ENCODE assay signal across 14 cellular contexts in the genomic region with DNA sequence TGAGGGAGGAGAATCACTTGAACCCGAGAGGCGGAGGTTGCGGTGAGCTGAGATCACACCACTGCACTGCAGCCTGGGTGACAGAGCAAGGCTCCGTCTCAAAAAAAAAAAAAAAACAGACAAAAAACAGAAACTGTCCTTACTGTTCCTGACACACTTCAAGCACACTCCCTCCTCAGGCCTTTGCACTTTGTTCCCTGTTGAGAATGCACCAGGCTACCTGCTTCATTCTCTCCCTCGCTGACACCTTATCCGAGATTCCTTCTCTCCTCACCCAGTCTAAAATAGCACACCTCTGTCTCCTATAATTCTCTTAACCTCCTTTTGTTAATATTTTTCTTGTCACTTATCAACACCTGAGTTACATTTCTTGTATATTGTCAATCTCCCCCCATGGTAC. TPM values are rescaled to one million over a fixed set of nuclear protein-coding genes. Genes with fewer than 3 reads are reported as not detected.
DNase-seq lines count a peak whose midpoint lies in the region; ATAC-seq, FAIRE-seq and TF ChIP-seq lines count a peak whose summit lies in the region.
"Had no signal": no experiment of that assay in that cellular context is flagged by ENCODE, and none has a peak within 500 bp of the region (broad histone marks: within the 10 kb centered on the region; RNA-seq: fewer than 3 reads in every experiment).

No MANE protein-coding gene starts in this region.

- no peaks in the 10 kb centered on the region for H3K9me3 ChIP-seq in Caco-2
- H3K9me3 ChIP-seq in GM12878 (replicated peaks; ENCODE audit: control insufficient read depth, insufficient read depth, low read length) = no peaks in the 10 kb centered on the region; the same call in 2 of the 3 replicates
- no peaks in the 10 kb centered on the region for H3K9me3 ChIP-seq in HepG2 (ENCODE audit: low read length)
- H3K9me3 ChIP-seq in T-helper 17 cell (ENCODE audit: control insufficient read depth, low read length, poor library complexity, severe bottlenecking) = no peaks in the 10 kb centered on the region
- H3K9me3 ChIP-seq in neuronal stem cell (replicated peaks in 1 of 2; ENCODE audit: control insufficient read depth in 2 of 2, insufficient read depth in 1 of 2, low read depth in 1 of 2, low read length in 2 of 2) = peaks cover 0 to 2% of the 10 kb centered on the region in 2 donors
- H3K9me3 ChIP-seq: HAP-1 had no signal

- H4K20me1 ChIP-seq in GM12878 (ENCODE audit: control insufficient read depth, insufficient read depth) = no peaks in the 10 kb centered on the region
- no peaks in the 10 kb centered on the region for H4K20me1 ChIP-seq in HepG2 (ENCODE audit: insufficient read depth, low read length)

- H4K8ac ChIP-seq in neuronal stem cell (ENCODE audit: low read depth, low read length) = no peak overlapping the region

- no peak overlapping the region for H3K4ac ChIP-seq in neuronal stem cell (ENCODE audit: low read length)

- peak overlapping the region; percentile 49 for H3K27ac Mint-ChIP-seq in Caco-2 (ENCODE audit: unreplicated experiment)
- H3K27ac Mint-ChIP-seq in nephron progenitor cell = peak overlapping the region; percentile 12
- H3K27ac Mint-ChIP-seq in T-helper 17 cell = no peak overlapping the region
- H3K27ac Mint-ChIP-seq: B cell had no signal

- H2BK5ac ChIP-seq in neuronal stem cell (ENCODE audit: low read length) = no peak overlapping the region

- H2BK15ac ChIP-seq in neuronal stem cell (ENCODE audit: low read length) = no peak overlapping the region

- CTCF ChIA-PET in Caco-2 (lab: Charles Lee) (interaction anchor here (2.0 kb wide), 1 partner anchor 126 kb away, joined by 10 read pairs; no protein-coding TSS in a partner anchor), GM12878 (lab: Yijun Ruan, JAX) (no interaction called here), HepG2 (lab: Yijun Ruan, JAX; ENCODE audit: low intra/inter-chr PET ratio, low total read pairs) (no interaction called here)

- peak overlapping the region; percentile 7 for H3K4me3 Mint-ChIP-seq in Caco-2 (ENCODE audit: unreplicated experiment)
- H3K4me3 Mint-ChIP-seq in nephron progenitor cell = no peak overlapping the region
- no peak overlapping the region for H3K4me3 Mint-ChIP-seq in T-helper 17 cell
- H3K4me3 Mint-ChIP-seq: B cell; CD4-positive, alpha-beta memory T cell had no signal

- no peak overlapping the region for H3K14ac ChIP-seq in neuronal stem cell (ENCODE audit: low read length)

- POLR2A ChIA-PET in Caco-2 (lab: Charles Lee) = no interaction called here
- POLR2A ChIA-PET in GM12878 (lab: Charles Lee) = interaction anchor here (1.6 kb wide), 1 partner anchor 44 kb away, joined by 4 read pairs; no protein-coding TSS in a partner anchor
- POLR2A ChIA-PET in HepG2 (lab: Yijun Ruan, JAX) = no interaction called here

- H3K27ac ChIP-seq in GM12878 (ENCODE audit: control insufficient read depth, insufficient read depth) (no peak overlapping the region), HepG2 (ENCODE audit: extremely low read length, insufficient read depth, low read length) (peak overlapping the region; percentile 98), neuronal stem cell (replicated peaks; ENCODE audit: low read length) (no peak overlapping the region)

- H3K9me3 Mint-ChIP-seq in Caco-2 (ENCODE audit: unreplicated experiment) (peaks cover 8% of the 10 kb centered on the region), nephron progenitor cell (peaks cover 9% of the 10 kb centered on the region)

- H3K36me3 Mint-ChIP-seq in Caco-2 (ENCODE audit: insufficient read depth, unreplicated experiment) (peaks cover 12% of the 10 kb centered on the region), nephron progenitor cell (ENCODE audit: low read depth) (peaks cover 50% of the 10 kb centered on the region), T-helper 17 cell (ENCODE audit: low read depth) (peaks cover 12% of the 10 kb centered on the region)

- no peaks in the 10 kb centered on the region for H3K79me2 ChIP-seq in GM12878 (ENCODE audit: control insufficient read depth, insufficient read depth, low read length)
- no peaks in the 10 kb centered on the region for H3K79me2 ChIP-seq in HepG2 (ENCODE audit: insufficient read depth, low read length)

- H3K4me3 ChIP-seq in Caco-2 (ENCODE audit: low read depth, low read length) (no peak overlapping the region), GM12878 (no peak overlapping the region), HepG2 (replicated peaks in 1 of 3; ENCODE audit: insufficient read depth in 1 of 3, low read depth in 2 of 3, low read length in 3 of 3) (no peak overlapping the region), neuronal stem cell (ENCODE audit: low read length in 2 of 2) (no peak overlapping the region)
- H3K4me3 ChIP-seq: HAP-1 had no signal

- intact Hi-C loops in Caco-2 (cut with micrococcal nuclease; ENCODE audit: unreplicated experiment) (no loop called here), GM12878 (cut with micrococcal nuclease; ENCODE audit: unreplicated experiment) (no loop called here), HepG2 (cut with micrococcal nuclease; ENCODE audit: unreplicated experiment) (no loop called here)

- no peak overlapping the region for H4K91ac ChIP-seq in neuronal stem cell (ENCODE audit: low read depth, low read length, poor library complexity)

- H2BK120ac ChIP-seq in neuronal stem cell (ENCODE audit: low read depth, low read length) = no peak overlapping the region

- SMC1A ChIA-PET in GM12878 (lab: Charles Lee; ENCODE audit: uncharacterized antibody, unreplicated experiment) = interaction anchor here (1.5 kb wide), 1 partner anchor 15 kb away, joined by 5 read pairs; no protein-coding TSS in a partner anchor

- no TSS peak for BruUV-seq in Caco-2 (replicated peaks; lab: Mats Ljungman, UMichigan)
- no TSS peak for BruUV-seq in GM12878 (replicated peaks; lab: Mats Ljungman, UMichigan)
- no TSS peak for BruUV-seq in HepG2 (replicated peaks; lab: Mats Ljungman, UMichigan)

- H3K4me2 ChIP-seq in GM12878 (ENCODE audit: control insufficient read depth, insufficient read depth) = peak overlapping the region; percentile 72; the same call in 1 of the 2 replicates
- H3K4me2 ChIP-seq in HepG2 (ENCODE audit: low read depth, low read length) = no peak overlapping the region
- H3K4me2 ChIP-seq in neuronal stem cell (ENCODE audit: insufficient read depth, low read length, poor library complexity, severe bottlenecking) = no peak overlapping the region

- H3K27me3 Mint-ChIP-seq in Caco-2 (ENCODE audit: insufficient read depth, unreplicated experiment) (no peaks in the 10 kb centered on the region), nephron progenitor cell (ENCODE audit: low read depth, poor library complexity) (no peaks in the 10 kb centered on the region), T-helper 17 cell (no peaks in the 10 kb centered on the region)
- H3K27me3 Mint-ChIP-seq: B cell; CD4-positive, alpha-beta memory T cell had no signal

- H2BK12ac ChIP-seq in neuronal stem cell (ENCODE audit: low read length) = no peak overlapping the region

- TF ChIP-seq POLR2A in GM12878 (IDR thresholded peaks at IDR 0.05; ENCODE audit: low read depth, low read length) (no peak), HepG2 (IDR thresholded peaks at IDR 0.05; ENCODE audit: insufficient read depth in 1 of 2, low read depth in 2 of 2, low read length in 2 of 2) (no peak)

- H2AK5ac ChIP-seq in neuronal stem cell (ENCODE audit: low read depth, low read length) = no peak overlapping the region

- DNase-seq in Caco-2 (peak; percentile 15 to 48), GM12878 (ENCODE audit: low read depth, low spot score) (no peak), HepG2 (ENCODE audit: low spot score) (no peak), nephron progenitor cell (no peak), T-helper 17 cell (no peak), neuronal stem cell (ENCODE audit: low spot score) (no peak)
- DNase-seq in activated effector memory CD4-positive, alpha-beta T cell treated with Interleukin-2 at 50 U/mL for 16 hours = no peak
- DNase-seq: C1 segment of cervical spinal cord; CD4-positive, alpha-beta memory T cell had no signal

- H3K36me3 ChIP-seq in Caco-2 (ENCODE audit: control insufficient read depth, insufficient read depth, low read length) (no peaks in the 10 kb centered on the region), GM12878 (ENCODE audit: control insufficient read depth in 2 of 2, insufficient read depth in 2 of 2, low read length in 1 of 2) (peaks cover 0 to 2% of the 10 kb centered on the region in 2 experiments; a peak in 1 of 4 replicates), HepG2 (replicated peaks in 1 of 2; ENCODE audit: control insufficient read depth in 1 of 2, insufficient read depth in 2 of 2, low read length in 2 of 2) (no peaks in the 10 kb centered on the region), neuronal stem cell (replicated peaks in 1 of 2; ENCODE audit: control insufficient read depth in 2 of 2, insufficient read depth in 2 of 2, low read length in 2 of 2) (peaks cover 0 to 64% of the 10 kb centered on the region in 2 donors)

- FAIRE-seq in GM12878 (lab: Jason Lieb, UNC) (no peak), HepG2 (lab: Jason Lieb, UNC) (no peak)
- FAIRE-seq: H1, HTR-8/SVneo had no signal

- no peak overlapping the region for H3K18ac ChIP-seq in neuronal stem cell (ENCODE audit: low read length)

- no peak for TF ChIP-seq CTCF in Caco-2 (IDR thresholded peaks at IDR 0.05; ENCODE audit: insufficient read depth in 1 of 2, low read depth in 1 of 2, low read length in 1 of 2, severe bottlenecking in 1 of 2, unreplicated experiment in 1 of 2)
- no peak for TF ChIP-seq CTCF in GM12878 (IDR thresholded peaks at IDR 0.05 in 2 of 3, conservative IDR thresholded peaks at IDR 0.05 in 1 of 3; ENCODE audit: control insufficient read depth in 2 of 3, extremely low read depth in 1 of 3, insufficient read depth in 1 of 3, low read depth in 3 of 3, low read length in 3 of 3)
- TF ChIP-seq CTCF in HepG2 (CRISPR knock-in tag; IDR thresholded peaks at IDR 0.05) = no peak
- TF ChIP-seq CTCF in nephron progenitor cell (IDR thresholded peaks at IDR 0.05) = no peak

- RAD21 ChIA-PET in GM12878 (lab: Charles Lee; ENCODE audit: unreplicated experiment) = interaction anchor here (0.7 kb wide), 1 partner anchor 123 kb away, joined by 3 read pairs; no protein-coding TSS in a partner anchor

- ATAC-seq in GM12878 (no peak), HepG2 (no peak), T-helper 17 cell (no peak), HG03460 (IDR thresholded peaks at IDR 0.05; ENCODE audit: unreplicated experiment) (no peak)

- H2AFZ ChIP-seq in GM12878 (ENCODE audit: control insufficient read depth, low read depth, low read length) (no peak overlapping the region), HepG2 (ENCODE audit: low read length) (no peak overlapping the region), neuronal stem cell (ENCODE audit: low read length) (no peak overlapping the region)

- no peaks in the 10 kb centered on the region for H3K79me1 ChIP-seq in neuronal stem cell (ENCODE audit: low read depth, low read length)

- H3K4me1 Mint-ChIP-seq in Caco-2 (ENCODE audit: low read depth, unreplicated experiment) (peaks cover 40% of the 10 kb centered on the region), nephron progenitor cell (peaks cover 43% of the 10 kb centered on the region), T-helper 17 cell (peaks cover 2% of the 10 kb centered on the region)
- H3K4me1 Mint-ChIP-seq: CD4-positive, alpha-beta memory T cell had no signal

- H3K27me3 ChIP-seq in Caco-2 (replicated peaks; ENCODE audit: control insufficient read depth, insufficient read depth, low read length) = no peaks in the 10 kb centered on the region
- H3K27me3 ChIP-seq in GM12878 (replicated peaks in 1 of 2; ENCODE audit: control insufficient read depth in 2 of 2, insufficient read depth in 2 of 2, low read length in 1 of 2) = no peaks in the 10 kb centered on the region
- H3K27me3 ChIP-seq in HepG2 (ENCODE audit: control insufficient read depth in 1 of 2, insufficient read depth in 2 of 2, low read length in 2 of 2) = no peaks in the 10 kb centered on the region
- no peaks in the 10 kb centered on the region for H3K27me3 ChIP-seq in neuronal stem cell (ENCODE audit: control insufficient read depth in 3 of 3, insufficient read depth in 3 of 3, low read depth in 1 of 3, low read length in 3 of 3)

- H3K23ac ChIP-seq in neuronal stem cell (ENCODE audit: low read depth, low read length, poor library complexity) = no peak overlapping the region

- TF ChIP-seq EP300 in GM12878 (IDR thresholded peaks at IDR 0.05; ENCODE audit: borderline replicate concordance in 1 of 2, control insufficient read depth in 1 of 2, low read depth in 2 of 2, low read length in 2 of 2) (no peak), HepG2 (IDR thresholded peaks at IDR 0.05; ENCODE audit: low read depth in 2 of 2, low read length in 2 of 2) (no peak), HepG2 (CRISPR knock-in tag; IDR thresholded peaks at IDR 0.05; ENCODE audit: borderline replicate concordance) (no peak)

- H3K9ac ChIP-seq in GM12878 (ENCODE audit: control insufficient read depth, insufficient read depth, low read length) = no peak overlapping the region
- H3K9ac ChIP-seq in HepG2 (ENCODE audit: insufficient read depth, low read depth, low read length) = no peak overlapping the region
- no peak overlapping the region for H3K9ac ChIP-seq in neuronal stem cell (ENCODE audit: low read depth, low read length, poor library complexity)

- TF ChIP-seq RAD21 in GM12878 (IDR thresholded peaks at IDR 0.05; ENCODE audit: insufficient read depth, low read depth, low read length) = no peak
- no peak for TF ChIP-seq RAD21 in HepG2 (CRISPR knock-in tag; IDR thresholded peaks at IDR 0.05)

- in situ Hi-C loops in GM12878 (cut with MboI) (no loop called here), HepG2 (cut with HindIII; ENCODE audit: extremely low pct_ligation_motif_present, low pct_unique_long_range_greater_than_20kb) (no loop called here)

- over 99% methylated on average over 6 of the region's 6 CpGs for WGBS in GM12878 (ENCODE audit: insufficient coverage, insufficient replicate concordance, low lambda C conversion rate, missing lambda C conversion rate)
- 88% methylated on average over 6 of the region's 6 CpGs for WGBS in HepG2 (ENCODE audit: low lambda C conversion rate)
- WGBS in neuronal stem cell (ENCODE audit: extremely low coverage in 2 of 2, insufficient read length in 2 of 2, insufficient replicate concordance in 1 of 2), 2 donors = no CpG with 5 or more reads among the region's 6 CpGs

- peaks cover 29% of the 10 kb centered on the region for H3K4me1 ChIP-seq in Caco-2
- peaks cover 14% of the 10 kb centered on the region; the same call in 1 of the 2 replicates for H3K4me1 ChIP-seq in GM12878 (ENCODE audit: control insufficient read depth, insufficient read depth, low read length)
- H3K4me1 ChIP-seq in HepG2 (ENCODE audit: insufficient read depth, low read length) = peaks cover 67% of the 10 kb centered on the region
- H3K4me1 ChIP-seq in neuronal stem cell (ENCODE audit: control insufficient read depth in 2 of 2, insufficient read depth in 1 of 2, low read depth in 1 of 2, low read length in 2 of 2) = peaks cover 4 to 11% of the 10 kb centered on the region in 2 donors

RNA-seq across cellular contexts. Expression of a gene that starts 32.3 kb away (rescaled TPM):
- total RNA-seq in Caco-2 (2022) = 0.37 and 0.41 TPM in 2 replicates
- 0.88 and 0.98 TPM in 2 replicates for total RNA-seq in GM12878 (2013; cell fraction: nucleolus; rRNA removed)
- 0.05 and 0.06 TPM in 2 replicates for total RNA-seq in GM12878 (2014; rRNA removed)
- 0.04 and 0.05 TPM in 2 replicates for total RNA-seq in GM12878 (2014; rRNA removed; fragmentation: Illumina TruSeq; extraction: Trizol)
- 0.05 and 0.11 TPM in 2 replicates for total RNA-seq in GM12878 (2021)
- polyA plus RNA-seq in GM12878 (2011; ENCODE audit: low read depth) = 0.08 TPM
- polyA plus RNA-seq in GM12878 (2011; rRNA removed) = 0.14 and 0.20 TPM in 2 replicates
- 0.23 and 0.30 TPM in 2 replicates for polyA plus RNA-seq in GM12878 (2011; cell fraction: cytosol; rRNA removed)
- polyA plus RNA-seq in GM12878 (2011; cell fraction: nucleus; rRNA removed) = 0.67 and 1.0 TPM in 2 replicates
- polyA plus RNA-seq in GM12878 (2012) = 0.07 and 0.10 TPM in 2 replicates
- polyA plus RNA-seq in GM12878 (2014; fragmentation: Illumina TruSeq; extraction: Trizol) = 0.12 and 0.16 TPM in 2 replicates
- under 1 TPM in 1 of 2 experiments, not detected in 1; under 0.01 TPM for polyA plus RNA-seq in GM12878 (2014; fragmentation: Nextera tagmentation; extraction: Ambion mirVana)
- 0.13 and 0.58 TPM in 2 replicates for polyA plus RNA-seq in GM12878 (2014; rRNA removed)
- under 1 TPM; 0.03 to 0.04 TPM for polyA plus RNA-seq in GM12878 (2016; fragmentation: Nextera tagmentation; extraction: Ambion mirVana)
- 0.29 and 0.41 TPM in 2 replicates for polyA minus RNA-seq in GM12878 (2011; rRNA and poly(A)+ RNA removed)
- not detected in 2 replicates for polyA minus RNA-seq in GM12878 (2011; cell fraction: cytosol; rRNA and poly(A)+ RNA removed)
- polyA minus RNA-seq in GM12878 (2011; cell fraction: nucleus; rRNA and poly(A)+ RNA removed) = 0.48 and 0.57 TPM in 2 replicates
- total RNA-seq in HepG2 (2016; rRNA removed; fragmentation: Illumina TruSeq; extraction: Trizol) = 0.04 and 0.08 TPM in 2 replicates
- 0.09 TPM in 1 of 2 replicates, not detected in the other for total RNA-seq in HepG2 (2016; cell fraction: cytosol; rRNA removed; fragmentation: Illumina TruSeq; extraction: Trizol; ENCODE audit: low read depth)
- 0.03 and 0.04 TPM in 2 replicates for total RNA-seq in HepG2 (2016; cell fraction: insoluble cytoplasmic fraction; rRNA removed; fragmentation: Illumina TruSeq; extraction: Trizol)
- total RNA-seq in HepG2 (2016; cell fraction: membrane; rRNA removed; fragmentation: Illumina TruSeq; extraction: Trizol) = 0.03 TPM in 1 of 2 replicates, not detected in the other
- 0.16 TPM in 1 of 2 replicates, not detected in the other for total RNA-seq in HepG2 (2016; cell fraction: nucleus; rRNA removed; fragmentation: Illumina TruSeq; extraction: Trizol)
- polyA plus RNA-seq in HepG2 (2011; rRNA removed) = 0.17 and 0.27 TPM in 2 replicates
- polyA plus RNA-seq in HepG2 (2011; cell fraction: cytosol; rRNA removed) = 0.05 and 0.21 TPM in 2 replicates
- polyA plus RNA-seq in HepG2 (2011; cell fraction: nucleus; rRNA removed) = 0.80 and 1.8 TPM in 2 replicates
- 0.08 and 0.27 TPM in 2 replicates for polyA plus RNA-seq in HepG2 (2012)
- not detected in 2 replicates for polyA plus RNA-seq in HepG2 (2016; cell fraction: cytosol; fragmentation: Illumina TruSeq; extraction: Trizol; ENCODE audit: low read depth)
- polyA plus RNA-seq in HepG2 (2016; cell fraction: insoluble cytoplasmic fraction; fragmentation: Illumina TruSeq; extraction: Trizol; ENCODE audit: low read depth) = 0.11 and 0.14 TPM in 2 replicates
- polyA plus RNA-seq in HepG2 (2016; cell fraction: membrane; fragmentation: Illumina TruSeq; extraction: Trizol; ENCODE audit: low read depth) = not detected in 2 replicates
- 0.25 and 0.27 TPM in 2 replicates for polyA plus RNA-seq in HepG2 (2016; cell fraction: nucleus; fragmentation: Illumina TruSeq; extraction: Trizol; ENCODE audit: insufficient read depth, low read depth)
- polyA minus RNA-seq in HepG2 (2011; rRNA and poly(A)+ RNA removed; ENCODE audit: low replicate concordance) = 0.32 TPM in 1 of 2 replicates, not detected in the other
- 0.20 TPM in 1 of 2 replicates, not detected in the other for polyA minus RNA-seq in HepG2 (2011; cell fraction: cytosol; rRNA and poly(A)+ RNA removed)
- polyA minus RNA-seq in HepG2 (2011; cell fraction: nucleus; rRNA and poly(A)+ RNA removed) = 0.37 and 0.64 TPM in 2 replicates
- under 1 TPM; 0.25 to 0.57 TPM for total RNA-seq in T-helper 17 cell
- 0.47 TPM for polyA plus RNA-seq in neuronal stem cell (2013, experiment 1 of 2)
- 0.54 TPM for polyA plus RNA-seq in neuronal stem cell (2013, experiment 2 of 2)

RNA-seq across cellular contexts. Expression of a gene that starts 44.9 kb away (rescaled TPM):
- total RNA-seq in Caco-2 (2022) (23.6 and 24.3 TPM in 2 replicates), GM12878 (2014; rRNA removed) (6.0 and 9.6 TPM in 2 replicates), GM12878 (2014; rRNA removed; fragmentation: Illumina TruSeq; extraction: Trizol) (8.6 and 8.8 TPM in 2 replicates), GM12878 (2021) (9.9 and 10.9 TPM in 2 replicates), HepG2 (2016; rRNA removed; fragmentation: Illumina TruSeq; extraction: Trizol) (12.5 and 12.8 TPM in 2 replicates), T-helper 17 cell (10 to 100 TPM; 17.1 TPM)
- 48.2 and 52.9 TPM in 2 replicates for total RNA-seq in GM12878 (2013; cell fraction: nucleolus; rRNA removed)
- 3.1 TPM for polyA plus RNA-seq in GM12878 (2011; ENCODE audit: low read depth)
- polyA plus RNA-seq in GM12878 (2011; rRNA removed) (10.4 and 16.2 TPM in 2 replicates), GM12878 (2014; fragmentation: Illumina TruSeq; extraction: Trizol) (8.5 and 9.3 TPM in 2 replicates), GM12878 (2014; fragmentation: Nextera tagmentation; extraction: Ambion mirVana) (1 to 10 TPM; 2.0 to 2.3 TPM), GM12878 (2014; rRNA removed) (6.1 and 8.5 TPM in 2 replicates), GM12878 (2016; fragmentation: Nextera tagmentation; extraction: Ambion mirVana) (1 to 10 TPM; 4.3 to 9.6 TPM), HepG2 (2011; rRNA removed) (5.3 and 6.1 TPM in 2 replicates)
- 4.1 and 4.4 TPM in 2 replicates for polyA plus RNA-seq in GM12878 (2011; cell fraction: cytosol; rRNA removed)
- 12.2 and 12.7 TPM in 2 replicates for polyA plus RNA-seq in GM12878 (2011; cell fraction: nucleus; rRNA removed)
- polyA plus RNA-seq in GM12878 (2012) = 4.8 and 5.0 TPM in 2 replicates
- 18.0 and 36.5 TPM in 2 replicates for polyA minus RNA-seq in GM12878 (2011; rRNA and poly(A)+ RNA removed)
- 3.1 and 9.0 TPM in 2 replicates for polyA minus RNA-seq in GM12878 (2011; cell fraction: cytosol; rRNA and poly(A)+ RNA removed)
- 19.9 and 27.7 TPM in 2 replicates for polyA minus RNA-seq in GM12878 (2011; cell fraction: nucleus; rRNA and poly(A)+ RNA removed)
- total RNA-seq in HepG2 (2016; cell fraction: cytosol; rRNA removed; fragmentation: Illumina TruSeq; extraction: Trizol; ENCODE audit: low read depth) = 33.1 and 42.8 TPM in 2 replicates
- 11.9 and 13.3 TPM in 2 replicates for total RNA-seq in HepG2 (2016; cell fraction: insoluble cytoplasmic fraction; rRNA removed; fragmentation: Illumina TruSeq; extraction: Trizol)
- 26.5 and 32.1 TPM in 2 replicates for total RNA-seq in HepG2 (2016; cell fraction: membrane; rRNA removed; fragmentation: Illumina TruSeq; extraction: Trizol)
- 15.5 and 16.2 TPM in 2 replicates for total RNA-seq in HepG2 (2016; cell fraction: nucleus; rRNA removed; fragmentation: Illumina TruSeq; extraction: Trizol)
- polyA plus RNA-seq in HepG2 (2011; cell fraction: cytosol; rRNA removed) = 2.4 and 3.4 TPM in 2 replicates
- polyA plus RNA-seq in HepG2 (2011; cell fraction: nucleus; rRNA removed) = 7.1 and 10.7 TPM in 2 replicates
- 4.4 and 5.6 TPM in 2 replicates for polyA plus RNA-seq in HepG2 (2012)
- polyA plus RNA-seq in HepG2 (2016; cell fraction: cytosol; fragmentation: Illumina TruSeq; extraction: Trizol; ENCODE audit: low read depth) = 0.63 and 0.92 TPM in 2 replicates
- 9.6 and 11.1 TPM in 2 replicates for polyA plus RNA-seq in HepG2 (2016; cell fraction: insoluble cytoplasmic fraction; fragmentation: Illumina TruSeq; extraction: Trizol; ENCODE audit: low read depth)
- polyA plus RNA-seq in HepG2 (2016; cell fraction: membrane; fragmentation: Illumina TruSeq; extraction: Trizol; ENCODE audit: low read depth) = 3.2 and 4.1 TPM in 2 replicates
- polyA plus RNA-seq in HepG2 (2016; cell fraction: nucleus; fragmentation: Illumina TruSeq; extraction: Trizol; ENCODE audit: insufficient read depth, low read depth) = 11.5 and 13.9 TPM in 2 replicates
- polyA minus RNA-seq in HepG2 (2011; rRNA and poly(A)+ RNA removed; ENCODE audit: low replicate concordance) = 7.2 and 7.5 TPM in 2 replicates
- 9.1 and 12.5 TPM in 2 replicates for polyA minus RNA-seq in HepG2 (2011; cell fraction: cytosol; rRNA and poly(A)+ RNA removed)
- 48.6 and 49.1 TPM in 2 replicates for polyA minus RNA-seq in HepG2 (2011; cell fraction: nucleus; rRNA and poly(A)+ RNA removed)
- polyA plus RNA-seq in neuronal stem cell (2013, experiment 1 of 2) = 6.8 TPM
- polyA plus RNA-seq in neuronal stem cell (2013, experiment 2 of 2) = 6.7 TPM

Comparison
In these comparisons a context has a peak if more than half of its experiments do, and no peak if none do; other contexts are left out.
1. DNase-seq: peak in Caco-2 (2 of 2); none in GM12878 (single experiment), HepG2 (single experiment), nephron progenitor cell (single experiment), T-helper 17 cell (0 of 3), activated effector memory CD4-positive, alpha-beta T cell treated with Interleukin-2 at 50 U/mL for 16 hours (single experiment) and neuronal stem cell (single experiment).